ENCODE assay signal across 18 cellular contexts in genomic region chr3:192011137-192011536, GRCh38.
"Had no signal": no experiment of that assay in that cellular context is flagged by ENCODE, and none has a peak within 500 bp of the region (broad histone marks: within the 10 kb centered on the region; RNA-seq: fewer than 3 reads in every experiment).

No MANE protein-coding gene starts in this region.

- H3K9me3 ChIP-seq: gastrocnemius medialis, ovary had no signal

- DNase-seq: activated CD4-positive, alpha-beta T cell treated with anti-CD3 and anti-CD28 coated beads for 36 hours; activated CD4-positive, alpha-beta T cell treated with anti-CD3 and anti-CD28 coated beads, Interleukin-2, amount 50 U/mL, for 48 hours; activated naive CD8-positive, alpha-beta T cell treated with anti-CD3 and anti-CD28 coated beads for 36 hours; activated T-cell treated with anti-CD3 and anti-CD28 coated beads for 4 hours; amniotic stem cell; effector memory CD8-positive, alpha-beta T cell; gastrocnemius medialis; heart left ventricle; left lung; mesenchymal stem cell; naive thymus-derived CD8-positive, alpha-beta T cell; ovary; stimulated activated naive B cell treated with anti-CD40 and anti-IgM and Interleukin-4, amounts not matched to agents 10 μg/mL and 1 μg/mL and 100 μg/mL, for 72 hours; WERI-Rb-1 had no signal

- H3K36me3 ChIP-seq: gastrocnemius medialis, heart left ventricle, left lung, ovary, WERI-Rb-1 had no signal

- H3K27ac Mint-ChIP-seq: activated CD4-positive, alpha-beta T cell treated with anti-CD3 and anti-CD28 coated beads for 36 hours; activated naive CD8-positive, alpha-beta T cell treated with anti-CD3 and anti-CD28 coated beads for 36 hours; activated T-helper 1 cell treated with anti-CD3 and anti-CD28 coated beads, Interleukin-12 subunit alpha, Interleukin-12 subunit beta, Interleukin-2, Interleukin-4 antibody, amounts not matched to agents 30 ng/mL and 10 ng/mL and 1 ng/mL, durations not matched to agents 14 hours and 24 hours and 36 hours; dendritic cell treated with granulocyte-macrophage colony-stimulating factor and Interleukin-4, amounts not matched to agents 40 ng/mL and 50 ng/mL, for 4 days; effector memory CD8-positive, alpha-beta T cell; naive thymus-derived CD8-positive, alpha-beta T cell; stimulated activated naive B cell treated with anti-CD40 and anti-IgM and Interleukin-4, amounts not matched to agents 10 μg/mL and 1 μg/mL and 100 μg/mL, for 72 hours had no signal

- H3K27me3 ChIP-seq: gastrocnemius medialis, heart left ventricle, left lung, ovary had no signal

- H3K9me3 Mint-ChIP-seq: activated T-helper 1 cell treated with anti-CD3 and anti-CD28 coated beads, Interleukin-12 subunit alpha, Interleukin-12 subunit beta, Interleukin-2, Interleukin-4 antibody, amounts not matched to agents 30 ng/mL and 10 ng/mL and 1 ng/mL, durations not matched to agents 14 hours and 24 hours and 36 hours had no signal

- H3K4me1 Mint-ChIP-seq: activated CD4-positive, alpha-beta T cell treated with anti-CD3 and anti-CD28 coated beads for 36 hours; activated naive CD8-positive, alpha-beta T cell treated with anti-CD3 and anti-CD28 coated beads for 36 hours; naive thymus-derived CD8-positive, alpha-beta T cell; stimulated activated naive B cell treated with anti-CD40 and anti-IgM and Interleukin-4, amounts not matched to agents 10 μg/mL and 1 μg/mL and 100 μg/mL, for 72 hours had no signal

- H3K4me1 ChIP-seq: gastrocnemius medialis, heart left ventricle, left lung had no signal

- H3K4me3 ChIP-seq: gastrocnemius medialis, heart left ventricle, left lung, ovary had no signal

- ATAC-seq: activated CD4-positive, alpha-beta T cell treated with anti-CD3 and anti-CD28 coated beads for 36 hours; effector memory CD8-positive, alpha-beta T cell; gastrocnemius medialis; naive thymus-derived CD8-positive, alpha-beta T cell; sciatic nerve; stimulated activated naive B cell treated with anti-CD40 and anti-IgM and Interleukin-4, amounts not matched to agents 10 μg/mL and 1 μg/mL and 100 μg/mL, for 72 hours had no signal

- H3K27me3 Mint-ChIP-seq: activated CD4-positive, alpha-beta T cell treated with anti-CD3 and anti-CD28 coated beads for 36 hours; activated naive CD8-positive, alpha-beta T cell treated with anti-CD3 and anti-CD28 coated beads for 36 hours; dendritic cell treated with granulocyte-macrophage colony-stimulating factor and Interleukin-4, amounts not matched to agents 40 ng/mL and 50 ng/mL, for 4 days; effector memory CD8-positive, alpha-beta T cell; naive thymus-derived CD8-positive, alpha-beta T cell; stimulated activated naive B cell treated with anti-CD40 and anti-IgM and Interleukin-4, amounts not matched to agents 10 μg/mL and 1 μg/mL and 100 μg/mL, for 72 hours had no signal

- H3K36me3 Mint-ChIP-seq: activated naive CD8-positive, alpha-beta T cell treated with anti-CD3 and anti-CD28 coated beads for 36 hours; naive thymus-derived CD8-positive, alpha-beta T cell; stimulated activated naive B cell treated with anti-CD40 and anti-IgM and Interleukin-4, amounts not matched to agents 10 μg/mL and 1 μg/mL and 100 μg/mL, for 72 hours had no signal

- H3K4me3 Mint-ChIP-seq: activated CD4-positive, alpha-beta T cell treated with anti-CD3 and anti-CD28 coated beads for 36 hours; activated naive CD8-positive, alpha-beta T cell treated with anti-CD3 and anti-CD28 coated beads for 36 hours; activated T-helper 1 cell treated with anti-CD3 and anti-CD28 coated beads, Interleukin-12 subunit alpha, Interleukin-12 subunit beta, Interleukin-2, Interleukin-4 antibody, amounts not matched to agents 30 ng/mL and 10 ng/mL and 1 ng/mL, durations not matched to agents 14 hours and 24 hours and 36 hours; dendritic cell treated with granulocyte-macrophage colony-stimulating factor and Interleukin-4, amounts not matched to agents 40 ng/mL and 50 ng/mL, for 4 days; effector memory CD8-positive, alpha-beta T cell; naive thymus-derived CD8-positive, alpha-beta T cell; stimulated activated naive B cell treated with anti-CD40 and anti-IgM and Interleukin-4, amounts not matched to agents 10 μg/mL and 1 μg/mL and 100 μg/mL, for 72 hours had no signal

- H3K27ac ChIP-seq: epithelial cell of prostate, gastrocnemius medialis, heart left ventricle, left lung, ovary, WERI-Rb-1 had no signal
